ENCODE assay signal across 3 cellular contexts in the genomic region with DNA sequence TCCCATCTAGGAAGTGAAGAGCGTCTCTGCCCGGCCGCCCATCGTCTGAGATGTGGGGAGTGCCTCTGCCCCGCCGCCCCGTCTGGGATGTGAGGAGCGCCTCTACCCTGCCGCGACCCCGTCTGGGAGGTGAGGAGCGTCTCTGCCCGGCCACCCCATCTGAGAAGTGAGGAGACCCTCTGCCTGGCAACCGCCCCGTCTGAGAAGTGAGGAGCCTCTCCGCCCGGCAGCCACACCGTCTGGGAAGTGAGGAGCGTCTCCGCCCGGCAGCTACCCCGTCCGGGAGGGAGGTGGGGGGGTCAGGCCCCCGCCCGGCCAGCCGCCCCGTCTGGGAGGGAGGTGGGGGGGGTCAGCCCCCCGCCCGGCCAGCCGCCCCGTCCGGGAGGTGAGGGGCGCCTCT. TPM values are rescaled to one million over a fixed set of nuclear protein-coding genes. Genes with fewer than 3 reads are reported as not detected.
"Had no signal": no experiment of that assay in that cellular context is flagged by ENCODE, and none has a peak within 500 bp of the region (broad histone marks: within the 10 kb centered on the region; RNA-seq: fewer than 3 reads in every experiment).

No MANE protein-coding gene starts in this region.

RNA-seq across cellular contexts. Expression of a gene that starts 3.3 kb away (rescaled TPM):
- total RNA-seq: LHCN-M2, MCF 10A, NCI-H460 had no signal

RNA-seq across cellular contexts. Expression of a gene that starts 29.8 kb away (rescaled TPM):
- total RNA-seq: MCF 10A, NCI-H460 had no signal
